11 cellular contexts compared by ENCODE assay signal in genomic region chr6:21808045-21808470, GRCh38.
A peak's percentile ranks its signal among the peaks of the same experiment; 100 is the strongest.
DNase-seq lines count a peak whose midpoint lies in the region; ATAC-seq, FAIRE-seq and TF ChIP-seq lines count a peak whose summit lies in the region.
"Had no signal": no experiment of that assay in that cellular context is flagged by ENCODE, and none has a peak within 500 bp of the region (broad histone marks: within the 10 kb centered on the region; RNA-seq: fewer than 3 reads in every experiment).

No MANE protein-coding gene starts in this region.

- no peaks in the 10 kb centered on the region for H3K79me2 ChIP-seq in astrocyte (ENCODE audit: insufficient read depth, low read length)

- no peak overlapping the region for H3K4me3 Mint-ChIP-seq in astrocyte (ENCODE audit: unreplicated experiment)
- H3K4me3 Mint-ChIP-seq in activated CD4-positive, alpha-beta T cell treated with anti-CD3 and anti-CD28 coated beads, Interleukin-2, amount 10 ng/mL, durations not matched to agents 7 days and 5 days = no peak overlapping the region
- H3K4me3 Mint-ChIP-seq in T-helper 2 cell treated with Interferon-gamma antibody and Interleukin-4, amounts not matched to agents 5 μg/mL and 100 μg/mL, for 36 hours = no peak overlapping the region

- intact Hi-C loops in left ventricle myocardium superior (cut with micrococcal nuclease) = no loop called here

- no peaks in the 10 kb centered on the region for H3K9me3 Mint-ChIP-seq in astrocyte (ENCODE audit: unreplicated experiment)
- H3K9me3 Mint-ChIP-seq in activated CD4-positive, alpha-beta T cell treated with anti-CD3 and anti-CD28 coated beads, Interleukin-2, amount 10 ng/mL, durations not matched to agents 7 days and 5 days = no peaks in the 10 kb centered on the region
- H3K9me3 Mint-ChIP-seq in T-helper 2 cell treated with Interferon-gamma antibody and Interleukin-4, amounts not matched to agents 5 μg/mL and 100 μg/mL, for 36 hours = no peaks in the 10 kb centered on the region

- H3K4me3 ChIP-seq in HEK293 (ENCODE audit: low read depth, low read length) (no peak overlapping the region), astrocyte (ENCODE audit: insufficient read depth, low read depth, low read length) (peak overlapping the region; percentile 26), skeletal muscle tissue (ENCODE audit: low read length in 3 of 3) (peak overlapping the region in 1 of 3 donors; percentile 7)

- H3K9me3 ChIP-seq in HEK293 (ENCODE audit: control insufficient read depth, insufficient read depth, low read depth, low read length) = no peaks in the 10 kb centered on the region
- no peaks in the 10 kb centered on the region for H3K9me3 ChIP-seq in astrocyte (ENCODE audit: insufficient read depth, low read depth, low read length)
- H3K9me3 ChIP-seq in skeletal muscle tissue (ENCODE audit: control insufficient read depth in 3 of 3, low read length in 3 of 3) = no peaks in the 10 kb centered on the region

- peak; percentile 79 for ATAC-seq in left ventricle myocardium superior
- ATAC-seq in GM21423 (IDR thresholded peaks at IDR 0.05; ENCODE audit: unreplicated experiment) = no peak
- ATAC-seq in HG02938 (IDR thresholded peaks at IDR 0.05; ENCODE audit: unreplicated experiment) = no peak
- ATAC-seq: stimulated activated naive CD8-positive, alpha-beta T cell treated with anti-CD3 and anti-CD28 coated beads, Interleukin-15, Interleukin-2, amounts not matched to agents 100 U/mL and 50 U/mL, for 24 hours had no signal

- no peaks in the 10 kb centered on the region for H3K36me3 Mint-ChIP-seq in astrocyte (ENCODE audit: low read depth, unreplicated experiment)
- no peaks in the 10 kb centered on the region for H3K36me3 Mint-ChIP-seq in activated CD4-positive, alpha-beta T cell treated with anti-CD3 and anti-CD28 coated beads, Interleukin-2, amount 10 ng/mL, durations not matched to agents 7 days and 5 days (ENCODE audit: low read depth)
- no peaks in the 10 kb centered on the region for H3K36me3 Mint-ChIP-seq in T-helper 2 cell treated with Interferon-gamma antibody and Interleukin-4, amounts not matched to agents 5 μg/mL and 100 μg/mL, for 36 hours (ENCODE audit: low read depth)

- CTCF ChIA-PET in HEK293 (lab: Yijun Ruan, JAX) = interaction anchor here (0.5 to 1.0 kb wide), 4 partner anchors 9 to 215 kb away, joined by 3 read pairs; partner anchors contain the start of gene SOX4
- CTCF ChIA-PET in activated CD4-positive, alpha-beta T cell treated with anti-CD3 and anti-CD28 coated beads, Interleukin-2, amount 10 ng/mL, durations not matched to agents 7 days and 5 days (lab: Charles Lee) = no interaction called here

- no peaks in the 10 kb centered on the region for H4K20me1 ChIP-seq in astrocyte (ENCODE audit: insufficient read depth, low read length)

- H3K4me2 ChIP-seq in astrocyte (ENCODE audit: low read length) = peak overlapping the region; percentile 76

- H3K4me1 Mint-ChIP-seq in astrocyte (ENCODE audit: low read depth, unreplicated experiment) = peaks cover 24% of the 10 kb centered on the region
- no peaks in the 10 kb centered on the region for H3K4me1 Mint-ChIP-seq in activated CD4-positive, alpha-beta T cell treated with anti-CD3 and anti-CD28 coated beads, Interleukin-2, amount 10 ng/mL, durations not matched to agents 7 days and 5 days
- H3K4me1 Mint-ChIP-seq in T-helper 2 cell treated with Interferon-gamma antibody and Interleukin-4, amounts not matched to agents 5 μg/mL and 100 μg/mL, for 36 hours (ENCODE audit: low read depth) = no peaks in the 10 kb centered on the region

- DNase-seq in astrocyte (ENCODE audit: low read depth) (peak; percentile 82), left ventricle myocardium superior (peak; percentile 31)
- no peak for DNase-seq in activated CD4-positive, alpha-beta T cell treated with anti-CD3 and anti-CD28 coated beads, Interleukin-2, amount 10 ng/mL, durations not matched to agents 7 days and 5 days
- DNase-seq in T-helper 2 cell treated with Interferon-gamma antibody and Interleukin-4, amounts not matched to agents 5 μg/mL and 100 μg/mL, for 36 hours (ENCODE audit: low spot score) = no peak
- DNase-seq: occipital lobe; stimulated activated naive CD8-positive, alpha-beta T cell treated with anti-CD3 and anti-CD28 coated beads, Interleukin-15, Interleukin-2, amounts not matched to agents 100 U/mL and 50 U/mL, for 24 hours had no signal

- H2AFZ ChIP-seq in astrocyte (ENCODE audit: low read depth, low read length) = peak overlapping the region; percentile 12

- no peaks in the 10 kb centered on the region for H3K27me3 ChIP-seq in astrocyte (ENCODE audit: insufficient read depth, low read length)
- H3K27me3 ChIP-seq in skeletal muscle tissue (ENCODE audit: control insufficient read depth in 3 of 3, insufficient read depth in 3 of 3, low read length in 3 of 3) = no peaks in the 10 kb centered on the region

- peak overlapping the region; percentile 91 for H3K27ac ChIP-seq in HEK293 (ENCODE audit: extremely low read depth, low read depth, low read length)
- peak overlapping the region; percentile 43 for H3K27ac ChIP-seq in astrocyte (ENCODE audit: low read depth, low read length)
- peak overlapping the region; percentile 30 for H3K27ac ChIP-seq in skeletal muscle tissue (ENCODE audit: low read depth, low read length)

- H3K36me3 ChIP-seq in HEK293 (ENCODE audit: control insufficient read depth in 2 of 2, insufficient read depth in 1 of 2, low read length in 2 of 2) (no peaks in the 10 kb centered on the region), astrocyte (ENCODE audit: insufficient read depth, low read length) (no peaks in the 10 kb centered on the region), skeletal muscle tissue (ENCODE audit: control insufficient read depth in 3 of 3, insufficient read depth in 3 of 3, low read length in 3 of 3) (no peaks in the 10 kb centered on the region)

- peaks cover 22% of the 10 kb centered on the region for H3K4me1 ChIP-seq in HEK293 (ENCODE audit: control insufficient read depth, insufficient read depth, low read length)
- peaks cover 27% of the 10 kb centered on the region for H3K4me1 ChIP-seq in astrocyte (ENCODE audit: insufficient read depth, low read length)
- H3K4me1 ChIP-seq in skeletal muscle tissue (ENCODE audit: control insufficient read depth in 3 of 3, insufficient read depth in 3 of 3, low read length in 3 of 3) = peaks cover 0 to 10% (median 7%) of the 10 kb centered on the region in 3 donors

- peak overlapping the region; percentile 29 for H3K9ac ChIP-seq in astrocyte (ENCODE audit: low read length)
- H3K9ac ChIP-seq in skeletal muscle tissue (ENCODE audit: low read depth in 1 of 3, low read length in 3 of 3) = no peak overlapping the region

- no peak for FAIRE-seq in astrocyte (lab: Jason Lieb, UNC)
- FAIRE-seq: endothelial cell of umbilical vein had no signal

- POLR2A ChIA-PET in HEK293 (lab: Yijun Ruan, JAX) = interaction anchor here (0.6 to 2.2 kb wide), 6 partner anchors 20 to 1244 kb away, joined by 3 to 10 read pairs (median 4); partner anchors contain the start of gene SOX4
- POLR2A ChIA-PET in activated CD4-positive, alpha-beta T cell treated with anti-CD3 and anti-CD28 coated beads, Interleukin-2, amount 10 ng/mL, durations not matched to agents 7 days and 5 days (lab: Charles Lee) = no interaction called here

- no peak for TF ChIP-seq CTCF in HEK293 (tag by site-specific recombination; IDR thresholded peaks at IDR 0.05)
- no peak for TF ChIP-seq CTCF in astrocyte (IDR thresholded peaks at IDR 0.05; ENCODE audit: insufficient read depth, low read depth, low read length)

- no peaks in the 10 kb centered on the region for H3K27me3 Mint-ChIP-seq in astrocyte (ENCODE audit: low read depth, unreplicated experiment)
- H3K27me3 Mint-ChIP-seq in activated CD4-positive, alpha-beta T cell treated with anti-CD3 and anti-CD28 coated beads, Interleukin-2, amount 10 ng/mL, durations not matched to agents 7 days and 5 days = no peaks in the 10 kb centered on the region
- H3K27me3 Mint-ChIP-seq in T-helper 2 cell treated with Interferon-gamma antibody and Interleukin-4, amounts not matched to agents 5 μg/mL and 100 μg/mL, for 36 hours (ENCODE audit: low read depth) = no peaks in the 10 kb centered on the region

- H3K27ac Mint-ChIP-seq in astrocyte (ENCODE audit: unreplicated experiment) = peak overlapping the region; percentile 89
- H3K27ac Mint-ChIP-seq in activated CD4-positive, alpha-beta T cell treated with anti-CD3 and anti-CD28 coated beads, Interleukin-2, amount 10 ng/mL, durations not matched to agents 7 days and 5 days = no peak overlapping the region
- no peak overlapping the region for H3K27ac Mint-ChIP-seq in T-helper 2 cell treated with Interferon-gamma antibody and Interleukin-4, amounts not matched to agents 5 μg/mL and 100 μg/mL, for 36 hours

TF ChIP-seq in HEK293, 187 proteins besides CTCF, POLR2A, EP300 and RAD21 (continues in another document):
- no peak for TF ChIP-seq ZNF514 (tag by site-specific recombination; IDR thresholded peaks at IDR 0.05)
- peak; percentile 92 for TF ChIP-seq EGR2 (tag by site-specific recombination; IDR thresholded peaks at IDR 0.05; ENCODE audit: low read depth)
- TF ChIP-seq ZNF777 (tag by site-specific recombination; IDR thresholded peaks at IDR 0.05; ENCODE audit: borderline replicate concordance) = no peak
- TF ChIP-seq, protein P1, sequence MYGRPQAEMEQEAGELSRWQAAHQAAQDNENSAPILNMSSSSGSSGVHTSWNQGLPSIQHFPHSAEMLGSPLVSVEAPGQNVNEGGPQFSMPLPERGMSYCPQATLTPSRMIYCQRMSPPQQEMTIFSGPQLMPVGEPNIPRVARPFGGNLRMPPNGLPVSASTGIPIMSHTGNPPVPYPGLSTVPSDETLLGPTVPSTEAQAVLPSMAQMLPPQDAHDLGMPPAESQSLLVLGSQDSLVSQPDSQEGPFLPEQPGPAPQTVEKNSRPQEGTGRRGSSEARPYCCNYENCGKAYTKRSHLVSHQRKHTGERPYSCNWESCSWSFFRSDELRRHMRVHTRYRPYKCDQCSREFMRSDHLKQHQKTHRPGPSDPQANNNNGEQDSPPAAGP (tag by site-specific recombination; IDR thresholded peaks at IDR 0.05) = no peak
- TF ChIP-seq ZNF211 (tag by site-specific recombination; IDR thresholded peaks at IDR 0.05; ENCODE audit: low read depth) = no peak
- no peak for TF ChIP-seq ZNF843 (tag by site-specific recombination; IDR thresholded peaks at IDR 0.05)
- TF ChIP-seq, protein P2, sequence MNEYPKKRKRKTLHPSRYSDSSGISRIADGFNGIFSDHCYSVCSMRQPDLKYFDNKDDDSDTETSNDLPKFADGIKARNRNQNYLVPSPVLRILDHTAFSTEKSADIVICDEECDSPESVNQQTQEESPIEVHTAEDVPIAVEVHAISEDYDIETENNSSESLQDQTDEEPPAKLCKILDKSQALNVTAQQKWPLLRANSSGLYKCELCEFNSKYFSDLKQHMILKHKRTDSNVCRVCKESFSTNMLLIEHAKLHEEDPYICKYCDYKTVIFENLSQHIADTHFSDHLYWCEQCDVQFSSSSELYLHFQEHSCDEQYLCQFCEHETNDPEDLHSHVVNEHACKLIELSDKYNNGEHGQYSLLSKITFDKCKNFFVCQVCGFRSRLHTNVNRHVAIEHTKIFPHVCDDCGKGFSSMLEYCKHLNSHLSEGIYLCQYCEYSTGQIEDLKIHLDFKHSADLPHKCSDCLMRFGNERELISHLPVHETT (tag by site-specific recombination; IDR thresholded peaks at IDR 0.05) = no peak
- peak; percentile 78 for TF ChIP-seq GLIS1 (tag by site-specific recombination; IDR thresholded peaks at IDR 0.05)
- TF ChIP-seq ZBTB8A (tag by site-specific recombination; IDR thresholded peaks at IDR 0.05) = no peak

Comparison
In these comparisons a context has a peak if more than half of its experiments do, and no peak if none do; other contexts are left out.
1. H3K27ac ChIP-seq: peak in every context shown above with its lines; median percentile 91 in HEK293; 43 in astrocyte; 30 in skeletal muscle tissue.
2. DNase-seq: peak in astrocyte (single experiment) and left ventricle myocardium superior (single experiment); none in activated CD4-positive, alpha-beta T cell treated with anti-CD3 and anti-CD28 coated beads, Interleukin-2, amount 10 ng/mL, durations not matched to agents 7 days and 5 days (single experiment) and T-helper 2 cell treated with Interferon-gamma antibody and Interleukin-4, amounts not matched to agents 5 μg/mL and 100 μg/mL, for 36 hours (single experiment).